In the genomic region with DNA sequence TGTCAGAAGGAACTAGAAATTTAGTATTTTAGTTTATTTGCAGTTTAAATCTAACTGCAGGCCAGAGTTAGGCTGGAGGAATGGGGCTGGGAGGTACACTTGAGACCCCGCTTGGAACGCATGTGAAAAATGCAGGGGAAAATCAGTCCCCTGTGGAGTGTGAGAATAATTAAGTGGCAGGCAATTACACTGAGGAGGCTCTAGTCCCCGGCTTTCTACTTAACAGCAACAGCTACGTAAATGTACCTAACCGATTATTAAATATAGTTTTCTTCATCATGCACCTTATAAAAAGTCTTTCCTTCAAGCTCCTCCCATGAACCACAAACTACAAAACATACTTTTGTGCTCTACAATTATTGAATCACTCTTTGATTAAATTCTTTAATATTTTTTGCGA, we compare ENCODE assay signal across 8 cellular contexts. TPM values are rescaled to one million over a fixed set of nuclear protein-coding genes. Genes with fewer than 3 reads are reported as not detected.
DNase-seq lines count a peak whose midpoint lies in the region; ATAC-seq and TF ChIP-seq lines count a peak whose summit lies in the region.

No MANE protein-coding gene starts in this region.

- H3K27me3 ChIP-seq in A673 (replicated peaks; ENCODE audit: insufficient read depth, low read depth, low read length, poor library complexity) (no peaks in the 10 kb centered on the region), H7 (ENCODE audit: control insufficient read depth, insufficient read depth, low read length) (no peaks in the 10 kb centered on the region), parathyroid adenoma (ENCODE audit: control insufficient read depth, insufficient read depth, low read length) (no peaks in the 10 kb centered on the region)

- H3K36me3 Mint-ChIP-seq in T-helper 2 cell treated with Interferon-gamma antibody and Interleukin-4, amounts not matched to agents 5 μg/mL and 100 μg/mL, for 36 hours (ENCODE audit: low read depth): peaks cover 51% of the 10 kb centered on the region

- H3K4me3 Mint-ChIP-seq in T-helper 2 cell treated with Interferon-gamma antibody and Interleukin-4, amounts not matched to agents 5 μg/mL and 100 μg/mL, for 36 hours: peak overlapping the region; percentile 99

- H2AFZ ChIP-seq in parathyroid adenoma: peak overlapping the region; percentile 83

- peaks cover 11% of the 10 kb centered on the region for H3K9me3 ChIP-seq in A673 (ENCODE audit: low read depth, low read length, poor library complexity, severe bottlenecking)
- H3K9me3 ChIP-seq in parathyroid adenoma (ENCODE audit: control insufficient read depth, low read length): no peaks in the 10 kb centered on the region

- peaks cover 37% of the 10 kb centered on the region for H3K9me3 Mint-ChIP-seq in T-helper 2 cell treated with Interferon-gamma antibody and Interleukin-4, amounts not matched to agents 5 μg/mL and 100 μg/mL, for 36 hours

- no peak for TF ChIP-seq CTCF in A673 (conservative IDR thresholded peaks at IDR 0.05; ENCODE audit: low read depth, low read length)
- TF ChIP-seq CTCF in fibroblast of villous mesenchyme (IDR thresholded peaks at IDR 0.05; ENCODE audit: insufficient read depth, low read depth, low read length): no peak
- TF ChIP-seq CTCF in parathyroid adenoma (IDR thresholded peaks at IDR 0.05): no peak

- H3K9ac ChIP-seq in parathyroid adenoma: peak overlapping the region; percentile 22

- DNase-seq in A673 (ENCODE audit: low spot score) (peak; percentile 50), H7 (peak; percentile 44), fibroblast of villous mesenchyme (ENCODE audit: low read depth) (peak; percentile 12), NCI-H2107 (lab: John Stamatoyannopoulos, UW) (no peak), amygdala (lab: John Stamatoyannopoulos, UW) (no peak)
- DNase-seq in T-helper 2 cell treated with Interferon-gamma antibody and Interleukin-4, amounts not matched to agents 5 μg/mL and 100 μg/mL, for 36 hours (ENCODE audit: low spot score): no peak

- H3K4me1 Mint-ChIP-seq in T-helper 2 cell treated with Interferon-gamma antibody and Interleukin-4, amounts not matched to agents 5 μg/mL and 100 μg/mL, for 36 hours (ENCODE audit: low read depth): peaks cover 7% of the 10 kb centered on the region

- peak overlapping the region; percentile 75 for H3K4me2 ChIP-seq in parathyroid adenoma (ENCODE audit: low read length)

- peak overlapping the region; percentile 72 for H3K4me3 ChIP-seq in A673 (ENCODE audit: low read depth, low read length, poor library complexity, severe bottlenecking)
- H3K4me3 ChIP-seq in H7 (ENCODE audit: insufficient read depth, low read depth, low read length): peak overlapping the region; percentile 84
- H3K4me3 ChIP-seq in fibroblast of villous mesenchyme (ENCODE audit: low read depth, low read length): peak overlapping the region; percentile 98
- peak overlapping the region; percentile 82 for H3K4me3 ChIP-seq in parathyroid adenoma (ENCODE audit: low read depth, low read length)

- peak overlapping the region; percentile 99 for H3K27ac Mint-ChIP-seq in T-helper 2 cell treated with Interferon-gamma antibody and Interleukin-4, amounts not matched to agents 5 μg/mL and 100 μg/mL, for 36 hours

- CTCF ChIA-PET in A673 (lab: Charles Lee): no interaction called here

- no peaks in the 10 kb centered on the region for H3K4me1 ChIP-seq in A673 (ENCODE audit: insufficient read depth, low read length, poor library complexity, severe bottlenecking)
- H3K4me1 ChIP-seq in parathyroid adenoma: no peaks in the 10 kb centered on the region

- peaks cover 15% of the 10 kb centered on the region for H3K36me3 ChIP-seq in A673 (ENCODE audit: insufficient read depth, low read length, poor library complexity, severe bottlenecking)
- H3K36me3 ChIP-seq in H7 (replicated peaks; ENCODE audit: control insufficient read depth, insufficient read depth, low read length): peaks cover 2% of the 10 kb centered on the region
- no peaks in the 10 kb centered on the region for H3K36me3 ChIP-seq in parathyroid adenoma (ENCODE audit: control insufficient read depth, insufficient read depth, low read length)

- H3K27me3 Mint-ChIP-seq in T-helper 2 cell treated with Interferon-gamma antibody and Interleukin-4, amounts not matched to agents 5 μg/mL and 100 μg/mL, for 36 hours (ENCODE audit: low read depth): no peaks in the 10 kb centered on the region

- no peak for ATAC-seq in GM19023 (IDR thresholded peaks at IDR 0.05; ENCODE audit: unreplicated experiment)

- POLR2A ChIA-PET in A673 (lab: Charles Lee; ENCODE audit: low non-redundant PET): no interaction called here

- peak overlapping the region; percentile 94 for H3K27ac ChIP-seq in A673 (ENCODE audit: low read depth, low read length, poor library complexity, severe bottlenecking)
- H3K27ac ChIP-seq in parathyroid adenoma: peak overlapping the region; percentile 89

- no TSS peak for BruUV-seq in A673 (replicated peaks; lab: Mats Ljungman, UMichigan)

- H3K79me2 ChIP-seq in parathyroid adenoma: peaks cover 19% of the 10 kb centered on the region

- intact Hi-C loops in A673 (cut with micrococcal nuclease; ENCODE audit: unreplicated experiment): no loop called here

RNA-seq across cellular contexts. Expression of a gene that starts 0.8 kb away (rescaled TPM):
- total RNA-seq in A673 (2021): 9.4 and 9.7 TPM in 2 replicates
- total RNA-seq in H7 (2014; rRNA removed; shearing (Covaris generic)): 6.5 and 7.6 TPM in 2 replicates
- total RNA-seq in fibroblast of villous mesenchyme: 4.3 and 5.5 TPM in 2 replicates

RNA-seq across cellular contexts. Expression of a gene that starts 30.4 kb away (rescaled TPM):
- 26.3 and 27.2 TPM in 2 replicates for total RNA-seq in A673 (2021)
- total RNA-seq in H7 (2014; rRNA removed; shearing (Covaris generic)): 1.7 and 4.6 TPM in 2 replicates
- 5.2 and 9.1 TPM in 2 replicates for total RNA-seq in fibroblast of villous mesenchyme

Comparison
In these comparisons a context has a peak if more than half of its experiments do, and no peak if none do; other contexts are left out.
1. DNase-seq: peak in A673 (single experiment), H7 (single experiment) and fibroblast of villous mesenchyme (single experiment); none in T-helper 2 cell treated with Interferon-gamma antibody and Interleukin-4, amounts not matched to agents 5 μg/mL and 100 μg/mL, for 36 hours (single experiment), NCI-H2107 (single experiment) and amygdala (0 of 56).
2. Peak in every context shown above with its lines, with median percentiles within 50 percentile points of each other: H3K4me3 ChIP-seq.